ENCODE assay signal across 13 cellular contexts in the genomic region with DNA sequence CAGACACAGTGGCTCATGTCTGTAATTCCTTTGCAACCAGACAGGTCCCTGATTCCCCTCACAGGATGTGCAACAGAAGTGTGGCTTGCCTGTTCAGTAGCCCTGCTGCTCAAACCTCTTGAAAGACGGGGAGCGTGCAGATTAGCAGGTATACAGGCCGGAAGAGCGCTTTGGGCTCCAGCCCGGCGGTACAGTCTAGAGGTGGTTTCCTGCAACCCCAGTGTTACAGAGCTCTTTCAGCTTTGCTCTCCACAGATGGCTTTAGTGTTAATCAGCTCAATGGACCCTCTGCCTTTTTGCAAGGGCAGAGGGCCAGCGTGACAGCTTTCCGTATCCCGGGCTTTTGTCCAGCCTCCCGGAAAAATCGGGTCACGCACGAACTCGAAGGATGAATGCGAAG.
A peak's percentile ranks its signal among the peaks of the same experiment; 100 is the strongest.
DNase-seq lines count a peak whose midpoint lies in the region; ATAC-seq lines count a peak whose summit lies in the region.
"Had no signal": no experiment of that assay in that cellular context is flagged by ENCODE, and none has a peak within 500 bp of the region (broad histone marks: within the 10 kb centered on the region; RNA-seq: fewer than 3 reads in every experiment).

No MANE protein-coding gene starts in this region.

- DNase-seq in cerebellar nuclear complex (lab: John Stamatoyannopoulos, UW) (peak; percentile 87), NCI-H187 treated with DMSO at 0.1 percent for 48 hours (lab: John Stamatoyannopoulos, UW) (no peak), 8988T (no peak)
- no peak for DNase-seq in effector CD8-positive, alpha-beta T cell (lab: John Stamatoyannopoulos, UW)
- DNase-seq: activated naive CD4-positive, alpha-beta T cell treated with anti-CD3 and anti-CD28 coated beads for 36 hours; DMS79; effector CD4-positive, alpha-beta T cell; NCI-H2227 treated with DMSO at 0.1 percent for 48 hours; SIG-M5 had no signal

- ATAC-seq in GM18517 (IDR thresholded peaks at IDR 0.05; ENCODE audit: unreplicated experiment) (peak; percentile 57), GM21360 (IDR thresholded peaks at IDR 0.05; ENCODE audit: unreplicated experiment) (peak; percentile 77), HG03175 (IDR thresholded peaks at IDR 0.05; ENCODE audit: unreplicated experiment) (peak; percentile 43)
- ATAC-seq: left lobe of liver had no signal

Comparison
In these comparisons a context has a peak if more than half of its experiments do, and no peak if none do; other contexts are left out.
1. DNase-seq: peak in cerebellar nuclear complex (2 of 2); none in effector CD8-positive, alpha-beta T cell (single experiment), NCI-H187 treated with DMSO at 0.1 percent for 48 hours (single experiment) and 8988T (single experiment).
2. Peak in every context shown above with its lines, with median percentiles within 50 percentile points of each other: ATAC-seq.